1 cellular context compared by ENCODE assay signal in genomic region chr12:123532808-123533649, GRCh38.
A peak's percentile ranks its signal among the peaks of the same experiment; 100 is the strongest.
TF ChIP-seq lines count a peak whose summit lies in the region.

No MANE protein-coding gene starts in this region.

TF ChIP-seq in endothelial cell of umbilical vein, 7 proteins besides CTCF, POLR2A, EP300 and RAD21 (continued from another document):
- TF ChIP-seq EZH2 (IDR thresholded peaks at IDR 0.05; ENCODE audit: borderline replicate concordance, low read depth, low read length, severe bottlenecking) (no peak), FOS (IDR thresholded peaks at IDR 0.05; ENCODE audit: borderline replicate concordance, insufficient read depth, low read length) (no peak), MYC (IDR thresholded peaks at IDR 0.05; ENCODE audit: low read depth, low read length) (no peak), MAX (IDR thresholded peaks at IDR 0.05; ENCODE audit: insufficient read depth, insufficient read length) (peak; percentile 3), POLR2AphosphoS5 (IDR thresholded peaks at IDR 0.05; ENCODE audit: insufficient read depth, low read depth, low read length) (peak; percentile 50), JUN (IDR thresholded peaks at IDR 0.05; ENCODE audit: borderline replicate concordance, insufficient read depth, insufficient read length, low read depth) (no peak)
TF ChIP-seq in endothelial cell of umbilical vein: peak in this region for 2.
